In the genomic region with DNA sequence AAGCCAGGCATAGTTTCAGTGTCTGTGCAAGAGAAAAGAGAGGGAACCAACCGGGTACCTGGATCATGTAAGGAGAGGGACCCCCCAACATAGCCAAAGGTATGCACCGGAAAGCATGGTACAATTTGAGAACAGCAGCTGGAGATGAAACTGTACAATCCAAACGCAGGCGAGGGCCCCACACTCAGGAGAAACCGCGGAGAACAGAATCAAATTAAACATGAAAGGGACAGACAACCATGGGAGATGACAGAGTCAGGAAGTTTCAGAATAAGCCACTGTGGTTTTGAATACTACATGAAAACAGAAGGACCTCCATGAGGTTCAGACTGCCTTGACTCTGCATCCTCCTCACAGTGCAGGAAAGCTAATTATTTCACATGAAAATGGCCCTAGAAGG, we compare ENCODE assay signal across 10 cellular contexts.
DNase-seq lines count a peak whose midpoint lies in the region; ATAC-seq and TF ChIP-seq lines count a peak whose summit lies in the region.
"Had no signal": no experiment of that assay in that cellular context is flagged by ENCODE, and none has a peak within 500 bp of the region (broad histone marks: within the 10 kb centered on the region; RNA-seq: fewer than 3 reads in every experiment).

No MANE protein-coding gene starts in this region.

- H3K4me3 Mint-ChIP-seq in CD8-positive, alpha-beta T cell: peak overlapping the region; percentile 8

- H3K4me3 ChIP-seq in CD8-positive, alpha-beta T cell (ENCODE audit: low read depth, low read length): no peak overlapping the region
- peak overlapping the region; percentile 14 for H3K4me3 ChIP-seq in SK-N-MC
- no peak overlapping the region for H3K4me3 ChIP-seq in mesendoderm (ENCODE audit: low read length)
- H3K4me3 ChIP-seq: cardiac muscle cell, SJCRH30 had no signal

- H3K4me1 ChIP-seq in CD8-positive, alpha-beta T cell (ENCODE audit: insufficient read depth, low read length): peaks cover 13% of the 10 kb centered on the region
- no peaks in the 10 kb centered on the region for H3K4me1 ChIP-seq in mesendoderm (ENCODE audit: control insufficient read depth, low read depth, low read length)

- no peak overlapping the region for H3K4ac ChIP-seq in mesendoderm (ENCODE audit: low read depth, low read length)

- no peaks in the 10 kb centered on the region for H3K9me3 Mint-ChIP-seq in CD8-positive, alpha-beta T cell

- H3K23ac ChIP-seq in mesendoderm (ENCODE audit: low read length): peak overlapping the region; percentile 16

- CTCF ChIA-PET in CD8-positive, alpha-beta T cell (lab: Charles Lee): interaction anchor here (1.2 to 1.7 kb wide), 4 partner anchors 44 to 117 kb away, joined by 3 to 6 read pairs (median 4); no protein-coding TSS in a partner anchor

- no peak overlapping the region for H2BK5ac ChIP-seq in mesendoderm (ENCODE audit: low read length)

- no peaks in the 10 kb centered on the region for H3K27me3 Mint-ChIP-seq in CD8-positive, alpha-beta T cell (ENCODE audit: low read depth)

- intact Hi-C loops in CD8-positive, alpha-beta T cell (cut with DNase I, micrococcal nuclease): no loop called here

- H4K5ac ChIP-seq in mesendoderm (ENCODE audit: low read length): no peak overlapping the region

- H3K4me1 Mint-ChIP-seq in CD8-positive, alpha-beta T cell (ENCODE audit: low read depth): peaks cover 16% of the 10 kb centered on the region

- no peak overlapping the region for H4K8ac ChIP-seq in mesendoderm (ENCODE audit: low read depth, low read length)

- H3K36me3 Mint-ChIP-seq in CD8-positive, alpha-beta T cell: no peaks in the 10 kb centered on the region

- H3K27ac Mint-ChIP-seq in CD8-positive, alpha-beta T cell: peak overlapping the region; percentile 56

- H3K4me2 ChIP-seq in mesendoderm (ENCODE audit: low read length): no peak overlapping the region

- no peak for DNase-seq in CD8-positive, alpha-beta T cell
- DNase-seq in SK-N-MC (ENCODE audit: low read depth, low spot score) (no peak), mesendoderm (no peak), OCI-M2 (lab: John Stamatoyannopoulos, UW; ENCODE audit: unreplicated experiment) (no peak)
- no peak for DNase-seq in central memory CD4-positive, alpha-beta T cell

- no peak overlapping the region for H3K9ac ChIP-seq in SK-N-MC (ENCODE audit: insufficient read length)
- no peak overlapping the region for H3K9ac ChIP-seq in mesendoderm (ENCODE audit: low read length)

- H3K79me1 ChIP-seq in mesendoderm (ENCODE audit: low read length): no peaks in the 10 kb centered on the region

- WGBS in mesendoderm (ENCODE audit: extremely low coverage, insufficient coverage, low lambda C conversion rate): no CpG with 5 or more reads among the region's 6 CpGs

- H2BK15ac ChIP-seq in mesendoderm (replicated peaks; ENCODE audit: low read depth): no peak overlapping the region

- no peaks in the 10 kb centered on the region for H3K36me3 ChIP-seq in CD8-positive, alpha-beta T cell (ENCODE audit: insufficient read depth, low read length)
- H3K36me3 ChIP-seq in SK-N-MC (ENCODE audit: insufficient read depth, low read length): no peaks in the 10 kb centered on the region
- H3K36me3 ChIP-seq in mesendoderm (ENCODE audit: control insufficient read depth, insufficient read depth, low read length): no peaks in the 10 kb centered on the region
- H3K36me3 ChIP-seq: cardiac muscle cell, SJCRH30 had no signal

- ATAC-seq in CD8-positive, alpha-beta T cell: peak; percentile 58
- peak; percentile 43 for ATAC-seq in GM19351 (IDR thresholded peaks at IDR 0.05; ENCODE audit: unreplicated experiment)
- no peak for ATAC-seq in GM21360 (IDR thresholded peaks at IDR 0.05; ENCODE audit: unreplicated experiment)
- no peak for ATAC-seq in SK-N-SH treated with all-trans-retinoic acid at 6 μM for 48 hours

- H2AK5ac ChIP-seq in mesendoderm (ENCODE audit: low read length): no peak overlapping the region

- H3K27me3 ChIP-seq in CD8-positive, alpha-beta T cell (ENCODE audit: insufficient read depth, low read length): no peaks in the 10 kb centered on the region
- no peaks in the 10 kb centered on the region for H3K27me3 ChIP-seq in mesendoderm (ENCODE audit: insufficient read depth, low read length, poor library complexity)
- H3K27me3 ChIP-seq: cardiac muscle cell, SJCRH30 had no signal

- no peak overlapping the region for H3K56ac ChIP-seq in mesendoderm (ENCODE audit: low read length)

- H3K27ac ChIP-seq in CD8-positive, alpha-beta T cell (ENCODE audit: low read depth, low read length): no peak overlapping the region
- H3K27ac ChIP-seq in SK-N-MC (peak overlapping the region; percentile 78), mesendoderm (ENCODE audit: low read depth, low read length) (no peak overlapping the region)
- H3K27ac ChIP-seq: cardiac muscle cell, SJCRH30 had no signal

- H3K18ac ChIP-seq in mesendoderm (ENCODE audit: low read length): no peak overlapping the region

- H3K79me2 ChIP-seq in mesendoderm (ENCODE audit: control insufficient read depth, insufficient read depth, low read length): no peaks in the 10 kb centered on the region

- no peaks in the 10 kb centered on the region for H3K9me3 ChIP-seq in CD8-positive, alpha-beta T cell (ENCODE audit: low read length)
- no peaks in the 10 kb centered on the region for H3K9me3 ChIP-seq in SK-N-MC (ENCODE audit: low read depth, low read length)
- H3K9me3 ChIP-seq: SJCRH30 had no signal

- TF ChIP-seq CTCF in CD8-positive, alpha-beta T cell (IDR thresholded peaks at IDR 0.05): no peak

- POLR2A ChIA-PET in CD8-positive, alpha-beta T cell (lab: Charles Lee): no interaction called here

- H2BK120ac ChIP-seq in mesendoderm (ENCODE audit: low read depth, low read length): no peak overlapping the region

TF ChIP-seq in SK-N-SH treated with all-trans-retinoic acid at 6 μM for 48 hours, 23 proteins besides CTCF, POLR2A, EP300 and RAD21:
- TF ChIP-seq, protein P1, sequence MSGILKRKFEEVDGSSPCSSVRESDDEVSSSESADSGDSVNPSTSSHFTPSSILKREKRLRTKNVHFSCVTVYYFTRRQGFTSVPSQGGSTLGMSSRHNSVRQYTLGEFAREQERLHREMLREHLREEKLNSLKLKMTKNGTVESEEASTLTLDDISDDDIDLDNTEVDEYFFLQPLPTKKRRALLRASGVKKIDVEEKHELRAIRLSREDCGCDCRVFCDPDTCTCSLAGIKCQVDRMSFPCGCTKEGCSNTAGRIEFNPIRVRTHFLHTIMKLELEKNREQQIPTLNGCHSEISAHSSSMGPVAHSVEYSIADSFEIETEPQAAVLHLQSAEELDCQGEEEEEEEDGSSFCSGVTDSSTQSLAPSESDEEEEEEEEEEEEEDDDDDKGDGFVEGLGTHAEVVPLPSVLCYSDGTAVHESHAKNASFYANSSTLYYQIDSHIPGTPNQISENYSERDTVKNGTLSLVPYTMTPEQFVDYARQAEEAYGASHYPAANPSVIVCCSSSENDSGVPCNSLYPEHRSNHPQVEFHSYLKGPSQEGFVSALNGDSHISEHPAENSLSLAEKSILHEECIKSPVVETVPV (CRISPR knock-in tag; IDR thresholded peaks at IDR 0.05): no peak

Comparison
In these comparisons a context has a peak if more than half of its experiments do, and no peak if none do; other contexts are left out.
1. ATAC-seq: peak in CD8-positive, alpha-beta T cell (single experiment) and GM19351 (single experiment); none in GM21360 (single experiment) and SK-N-SH treated with all-trans-retinoic acid at 6 μM for 48 hours (single experiment).